ENCODE assay signal across 19 cellular contexts in the genomic region with DNA sequence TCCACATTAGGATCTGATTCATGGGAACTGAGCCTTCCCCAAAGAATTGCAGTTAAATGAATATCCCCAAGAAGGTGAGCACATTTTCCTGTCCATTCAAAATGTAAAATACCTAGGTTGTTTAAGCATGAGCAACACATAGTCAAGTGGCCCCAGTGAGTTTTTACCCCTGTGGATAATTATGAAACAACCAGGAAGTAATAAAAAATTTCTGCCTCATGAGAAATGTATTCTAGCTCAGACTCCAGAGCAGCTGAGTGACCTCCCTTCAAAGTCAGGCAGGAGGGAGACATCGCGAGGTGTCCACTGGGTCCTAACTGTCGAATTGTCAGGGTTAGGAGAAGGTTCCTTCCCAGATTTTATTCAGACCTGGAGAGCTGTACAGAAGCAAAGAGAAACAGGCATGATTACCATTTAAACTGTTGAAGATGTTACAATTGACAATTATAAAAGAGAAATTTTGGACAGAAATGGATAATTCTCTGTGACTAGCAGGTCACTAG.
"Had no signal": no experiment of that assay in that cellular context is flagged by ENCODE, and none has a peak within 500 bp of the region (broad histone marks: within the 10 kb centered on the region; RNA-seq: fewer than 3 reads in every experiment).

No MANE protein-coding gene starts in this region.

- H3K36me3 ChIP-seq: brain microvascular endothelial cell, stomach, suprapubic skin, tibial nerve had no signal

- H3K79me2 ChIP-seq: parathyroid adenoma had no signal

- H3K9me3 ChIP-seq: stomach, suprapubic skin, tibial nerve had no signal

- H3K9me3 Mint-ChIP-seq: activated naive CD4-positive, alpha-beta T cell treated with anti-CD3 and anti-CD28 coated beads, Interleukin-2, amount 50 U/mL, for 72 hours; stimulated activated memory B cell treated with anti-CD40 and anti-IgM and Interleukin-4, amounts not matched to agents 10 μg/mL and 1 μg/mL and 100 μg/mL, for 72 hours had no signal

- H3K4me3 Mint-ChIP-seq: memory B cell; nephron; stimulated activated memory B cell treated with anti-CD40 and anti-IgM and Interleukin-4, amounts not matched to agents 10 μg/mL and 1 μg/mL and 100 μg/mL, for 72 hours had no signal

- H3K9ac ChIP-seq: parathyroid adenoma had no signal

- H3K36me3 Mint-ChIP-seq: activated naive CD4-positive, alpha-beta T cell treated with anti-CD3 and anti-CD28 coated beads, Interleukin-2, amount 50 U/mL, for 72 hours; memory B cell; stimulated activated memory B cell treated with anti-CD40 and anti-IgM and Interleukin-4, amounts not matched to agents 10 μg/mL and 1 μg/mL and 100 μg/mL, for 72 hours had no signal

- H3K27ac Mint-ChIP-seq: activated naive CD4-positive, alpha-beta T cell treated with anti-CD3 and anti-CD28 coated beads, Interleukin-2, amount 50 U/mL, for 72 hours; memory B cell; nephron; stimulated activated memory B cell treated with anti-CD40 and anti-IgM and Interleukin-4, amounts not matched to agents 10 μg/mL and 1 μg/mL and 100 μg/mL, for 72 hours had no signal

- H3K27me3 ChIP-seq: brain microvascular endothelial cell, stomach, suprapubic skin, tibial nerve had no signal

- DNase-seq: activated CD4-positive, alpha-beta T cell treated with anti-CD3 and anti-CD28 coated beads for 1 hour; activated T-cell treated with anti-CD3 and anti-CD28 coated beads, Interleukin-2, amount 50 U/mL, for 1 hour; aorta; brain microvascular endothelial cell; central memory CD4-positive, alpha-beta T cell; effector memory CD4-positive, alpha-beta T cell; foreskin melanocyte; right cardiac atrium; stimulated activated CD4-positive, alpha-beta T cell treated with anti-CD3 and anti-CD28 coated beads, Interleukin-1b, Interleukin-23, amount 100 ng/mL, for 48 hours; stomach had no signal

- H3K4me3 ChIP-seq: stomach, suprapubic skin, tibial nerve had no signal

- H3K27me3 Mint-ChIP-seq: memory B cell; stimulated activated memory B cell treated with anti-CD40 and anti-IgM and Interleukin-4, amounts not matched to agents 10 μg/mL and 1 μg/mL and 100 μg/mL, for 72 hours had no signal

- H2AFZ ChIP-seq: parathyroid adenoma had no signal

- H3K4me1 ChIP-seq: parathyroid adenoma, stomach, suprapubic skin, tibial nerve had no signal

- H3K27ac ChIP-seq: brain microvascular endothelial cell, parathyroid adenoma, stomach, suprapubic skin, tibial nerve, VCaP had no signal

- ATAC-seq: activated naive CD4-positive, alpha-beta T cell treated with anti-CD3 and anti-CD28 coated beads, Interleukin-2, amount 50 U/mL, for 72 hours; esophagus mucosa; right cardiac atrium; stimulated activated memory B cell treated with anti-CD40 and anti-IgM and Interleukin-4, amounts not matched to agents 10 μg/mL and 1 μg/mL and 100 μg/mL, for 72 hours had no signal

- H3K4me1 Mint-ChIP-seq: memory B cell; nephron; stimulated activated memory B cell treated with anti-CD40 and anti-IgM and Interleukin-4, amounts not matched to agents 10 μg/mL and 1 μg/mL and 100 μg/mL, for 72 hours had no signal
